ENCODE assay signal across 29 cellular contexts in genomic region chr13:74570834-74571233, GRCh38.
DNase-seq lines count a peak whose midpoint lies in the region; ATAC-seq and TF ChIP-seq lines count a peak whose summit lies in the region.
"Had no signal": no experiment of that assay in that cellular context is flagged by ENCODE, and none has a peak within 500 bp of the region (broad histone marks: within the 10 kb centered on the region; RNA-seq: fewer than 3 reads in every experiment).

No MANE protein-coding gene starts in this region.

- intact Hi-C loops in mammary epithelial cell (cut with micrococcal nuclease) = loop anchor here (10.0 kb wide), 2 partner anchors 126 to 644 kb away; no protein-coding TSS in a partner anchor
- intact Hi-C loops in breast epithelium (cut with DNase I; ENCODE audit: low total_unique reads) = no loop called here
- intact Hi-C loops in ascending aorta (cut with DNase I) = no loop called here

- H3K27me3 ChIP-seq in mammary epithelial cell (ENCODE audit: insufficient read depth, low read length) (no peaks in the 10 kb centered on the region), breast epithelium (no peaks in the 10 kb centered on the region), ascending aorta (no peaks in the 10 kb centered on the region)
- H3K27me3 ChIP-seq: BE2C, dorsolateral prefrontal cortex, esophagus muscularis mucosa, heart left ventricle, neural progenitor cell had no signal

- no peak for TF ChIP-seq CTCF in mammary epithelial cell (conservative IDR thresholded peaks at IDR 0.05 in 1 of 2, IDR thresholded peaks at IDR 0.05 in 1 of 2; ENCODE audit: extremely low read depth in 1 of 2, insufficient read depth in 1 of 2, low read depth in 1 of 2, low read length in 2 of 2)
- no peak for TF ChIP-seq CTCF in breast epithelium (IDR thresholded peaks at IDR 0.05)
- TF ChIP-seq CTCF in omental fat pad (IDR thresholded peaks at IDR 0.05) = no peak
- TF ChIP-seq CTCF in ascending aorta (IDR thresholded peaks at IDR 0.05) = no peak

- no peak overlapping the region for H3K9ac ChIP-seq in mammary epithelial cell (ENCODE audit: insufficient read depth, low read length)
- H3K9ac ChIP-seq: neural progenitor cell, SK-N-SH had no signal

- CTCF ChIA-PET in mammary epithelial cell (lab: Charles Lee; ENCODE audit: low non-redundant PET) = no interaction called here

- no peak for TF ChIP-seq POLR2A in breast epithelium (IDR thresholded peaks at IDR 0.05)

- H3K27ac ChIP-seq in mammary epithelial cell (ENCODE audit: insufficient read depth, low read depth, low read length) (no peak overlapping the region), breast epithelium (no peak overlapping the region), ascending aorta (no peak overlapping the region)
- H3K27ac ChIP-seq: 22Rv1, dorsolateral prefrontal cortex, esophagus muscularis mucosa, heart left ventricle, left ventricle myocardium inferior, neural progenitor cell, prostate gland, RWPE1 had no signal

- 83% methylated on average over 2 of the region's 2 CpGs for WGBS in mammary epithelial cell (ENCODE audit: low coverage, missing lambda C conversion rate)

- H3K4me1 ChIP-seq in mammary epithelial cell (ENCODE audit: insufficient read depth, low read length) (peaks cover 4% of the 10 kb centered on the region), breast epithelium (no peaks in the 10 kb centered on the region), ascending aorta (no peaks in the 10 kb centered on the region)
- H3K4me1 ChIP-seq: prostate gland had no signal

- no peaks in the 10 kb centered on the region for H3K9me3 ChIP-seq in mammary epithelial cell (replicated peaks; ENCODE audit: insufficient read depth, low read length)
- H3K9me3 ChIP-seq in breast epithelium = no peaks in the 10 kb centered on the region
- no peaks in the 10 kb centered on the region for H3K9me3 ChIP-seq in ascending aorta
- H3K9me3 ChIP-seq: BE2C, esophagus muscularis mucosa, heart left ventricle, left ventricle myocardium inferior, mucosa of descending colon, prostate gland, SK-N-SH had no signal

- no peaks in the 10 kb centered on the region for H3K36me3 ChIP-seq in mammary epithelial cell (ENCODE audit: insufficient read depth, low read length)
- no peaks in the 10 kb centered on the region for H3K36me3 ChIP-seq in breast epithelium
- H3K36me3 ChIP-seq in ascending aorta = no peaks in the 10 kb centered on the region
- H3K36me3 ChIP-seq: BE2C, esophagus muscularis mucosa, heart left ventricle, left ventricle myocardium inferior, neural progenitor cell, prostate gland had no signal

- DNase-seq in mammary epithelial cell (peak; percentile 23), breast epithelium (ENCODE audit: low spot score in 2 of 2) (no peak), brain pericyte (ENCODE audit: low read depth, low spot score) (peak; percentile 41), fibroblast of the conjunctiva (ENCODE audit: low read depth) (peak; percentile 89), omental fat pad (ENCODE audit: low spot score) (no peak), ecto neural progenitor cell (ENCODE audit: low spot score) (no peak), ascending aorta (ENCODE audit: low spot score in 2 of 2) (no peak)
- DNase-seq: activated B cell treated with CpG ODN at 0.5 μM for 24 hours; activated CD8-positive, alpha-beta memory T cell treated with anti-CD3 and anti-CD28 coated beads for 24 hours; activated naive CD4-positive, alpha-beta T cell treated with anti-CD3 and anti-CD28 coated beads, Interleukin-2, amount 50 U/mL, for 16 hours; activated T-cell treated with anti-CD3 and anti-CD28 coated beads, Interleukin-2, amount 50 U/mL, for 4 hours; BE2C; COR-L47; DND-41; dorsolateral prefrontal cortex; heart left ventricle; left ventricle myocardium inferior; mucosa of descending colon; NCI-H524; SK-N-SH; small intestine; stimulated activated CD4-positive, alpha-beta T cell treated with anti-CD3 and anti-CD28 coated beads, Interleukin-4, amount 100 ng/mL, for 24 hours; trophoblast cell had no signal

- no peak overlapping the region for H3K4me2 ChIP-seq in mammary epithelial cell (ENCODE audit: insufficient read depth, low read depth, low read length)
- H3K4me2 ChIP-seq: SK-N-SH had no signal

- no peaks in the 10 kb centered on the region for H4K20me1 ChIP-seq in mammary epithelial cell (ENCODE audit: insufficient read depth, low read length)

- H3K4me3 ChIP-seq in mammary epithelial cell (replicated peaks in 1 of 3; ENCODE audit: insufficient read depth in 1 of 3, low read depth in 2 of 3, low read length in 3 of 3) (no peak overlapping the region), breast epithelium (no peak overlapping the region), ascending aorta (no peak overlapping the region)
- H3K4me3 ChIP-seq: dorsolateral prefrontal cortex, esophagus muscularis mucosa, heart left ventricle, left ventricle myocardium inferior, mucosa of descending colon, neural progenitor cell, prostate gland had no signal

- in situ Hi-C loops in mammary epithelial cell (cut with MboI; ENCODE audit: low sequenced_read_pairs in 2 of 2) = no loop called here

- no peak overlapping the region for H2AFZ ChIP-seq in mammary epithelial cell (ENCODE audit: low read depth, low read length)
- H2AFZ ChIP-seq: neural progenitor cell had no signal

- dilution Hi-C loops in mammary epithelial cell (cut with HindIII; ENCODE audit: low sequenced_read_pairs) = no loop called here

- no peaks in the 10 kb centered on the region for H3K79me2 ChIP-seq in mammary epithelial cell (ENCODE audit: insufficient read depth, low read length)

- no peak for ATAC-seq in omental fat pad (ENCODE audit: low FRiP score)
- no peak for ATAC-seq in GM21526 (IDR thresholded peaks at IDR 0.05; ENCODE audit: low FRiP score, unreplicated experiment)
- ATAC-seq: activated T-cell treated with anti-CD3 and anti-CD28 coated beads, Interleukin-2, amount 50 U/mL, for 4 hours; heart left ventricle; mucosa of descending colon had no signal

- no TSS peak for BruUV-seq in mammary epithelial cell (replicated peaks; lab: Mats Ljungman, UMichigan)

Comparison
In these comparisons a context has a peak if more than half of its experiments do, and no peak if none do; other contexts are left out.
1. DNase-seq: peak in mammary epithelial cell (single experiment), brain pericyte (single experiment) and fibroblast of the conjunctiva (single experiment); none in breast epithelium (0 of 2), omental fat pad (single experiment), ecto neural progenitor cell (single experiment) and ascending aorta (0 of 2).